ENCODE assay signal across 9 cellular contexts in genomic region chr20:47336013-47336754, GRCh38. TPM values are rescaled to one million over a fixed set of nuclear protein-coding genes. Genes with fewer than 3 reads are reported as not detected.
DNase-seq lines count a peak whose midpoint lies in the region; ATAC-seq and TF ChIP-seq lines count a peak whose summit lies in the region.
"Had no signal": no experiment of that assay in that cellular context is flagged by ENCODE, and none has a peak within 500 bp of the region (broad histone marks: within the 10 kb centered on the region; RNA-seq: fewer than 3 reads in every experiment).

No MANE protein-coding gene starts in this region.

- H3K4me3 Mint-ChIP-seq in endothelial cell (ENCODE audit: unreplicated experiment) = no peak overlapping the region

- H3K9me3 Mint-ChIP-seq in endothelial cell (ENCODE audit: unreplicated experiment) = no peaks in the 10 kb centered on the region

- H3K27me3 ChIP-seq in cardiac muscle cell = no peaks in the 10 kb centered on the region

- peaks cover 6% of the 10 kb centered on the region for H3K27me3 Mint-ChIP-seq in endothelial cell (ENCODE audit: unreplicated experiment)

- H3K27ac Mint-ChIP-seq in endothelial cell (ENCODE audit: unreplicated experiment) = no peak overlapping the region

- H3K27ac ChIP-seq in VCaP (peak overlapping the region; percentile 25), cardiac muscle cell (peak overlapping the region; percentile 38)

- no peak for ATAC-seq in HG03045 (IDR thresholded peaks at IDR 0.05; ENCODE audit: unreplicated experiment)

- no peaks in the 10 kb centered on the region for H3K36me3 ChIP-seq in cardiac muscle cell

- no peaks in the 10 kb centered on the region for H3K9me3 ChIP-seq in cardiac muscle cell (ENCODE audit: low read depth)

- H3K4me1 Mint-ChIP-seq in endothelial cell (ENCODE audit: unreplicated experiment) = peaks cover 54% of the 10 kb centered on the region

- no peaks in the 10 kb centered on the region for H3K4me1 ChIP-seq in cardiac muscle cell (ENCODE audit: low read depth)

- H3K4me3 ChIP-seq in cardiac muscle cell = no peak overlapping the region

- H3K36me3 Mint-ChIP-seq in endothelial cell (ENCODE audit: low read depth, unreplicated experiment) = peaks cover 37% of the 10 kb centered on the region

- DNase-seq in Ammon's horn (ENCODE audit: low spot score) (peak; percentile 87), cardiac muscle cell (ENCODE audit: low read depth in 1 of 2, low spot score in 1 of 2) (peak in 1 of 2 donors; percentile 91), pons (ENCODE audit: low spot score) (peak; percentile 92), DMS153 (lab: John Stamatoyannopoulos, UW) (no peak), NCI-H187 (lab: John Stamatoyannopoulos, UW) (no peak), endothelial cell (ENCODE audit: low spot score) (no peak)
- DNase-seq: stimulated activated CD4-positive, alpha-beta T cell treated with anti-CD3 and anti-CD28 coated beads, Interleukin-4, amount 100 ng/mL, for 1 hour had no signal

- TF ChIP-seq CTCF in VCaP (conservative IDR thresholded peaks at IDR 0.05) (no peak), cardiac muscle cell (IDR thresholded peaks at IDR 0.05; ENCODE audit: low read depth, low read length) (no peak), endothelial cell (IDR thresholded peaks at IDR 0.05; ENCODE audit: unreplicated experiment) (no peak)

RNA-seq across cellular contexts. Expression of gene ZMYND8, which starts 20.3 kb away (rescaled TPM):
- total RNA-seq in cardiac muscle cell (33.0 and 45.0 TPM in 2 replicates), endothelial cell (ENCODE audit: unreplicated experiment) (109 TPM)
- 27.5 and 27.6 TPM in 2 replicates for polyA plus RNA-seq in cardiac muscle cell

Comparison
In these comparisons a context has a peak if more than half of its experiments do, and no peak if none do; other contexts are left out.
1. DNase-seq: peak in Ammon's horn (single experiment) and pons (single experiment); none in DMS153 (single experiment), NCI-H187 (0 of 2) and endothelial cell (single experiment).